ENCODE assay signal across 25 cellular contexts in genomic region chr6:168506460-168506859, GRCh38.
DNase-seq lines count a peak whose midpoint lies in the region; ATAC-seq and TF ChIP-seq lines count a peak whose summit lies in the region.
"Had no signal": no experiment of that assay in that cellular context is flagged by ENCODE, and none has a peak within 500 bp of the region (broad histone marks: within the 10 kb centered on the region; RNA-seq: fewer than 3 reads in every experiment).

No MANE protein-coding gene starts in this region.

- no peaks in the 10 kb centered on the region for H3K36me3 ChIP-seq in hepatocyte (replicated peaks; ENCODE audit: insufficient read depth, low read depth)
- H3K36me3 ChIP-seq: lower lobe of right lung, neural progenitor cell, uterus had no signal

- ATAC-seq in left colon (peak; percentile 41), HG02885 (IDR thresholded peaks at IDR 0.05; ENCODE audit: poor library complexity, unreplicated experiment) (no peak)
- ATAC-seq: sciatic nerve; stimulated activated naive CD8-positive, alpha-beta T cell treated with anti-CD3 and anti-CD28 coated beads, Interleukin-15, Interleukin-2, amounts not matched to agents 100 U/mL and 50 U/mL, for 24 hours; T-helper 17 cell had no signal

- no peaks in the 10 kb centered on the region for H3K4me1 Mint-ChIP-seq in activated naive CD4-positive, alpha-beta T cell treated with anti-CD3 and anti-CD28 coated beads for 36 hours (ENCODE audit: low read depth)
- H3K4me1 Mint-ChIP-seq: T-helper 17 cell had no signal

- no peaks in the 10 kb centered on the region for H3K9me3 Mint-ChIP-seq in activated naive CD4-positive, alpha-beta T cell treated with anti-CD3 and anti-CD28 coated beads for 36 hours

- H3K9me3 ChIP-seq in hepatocyte (ENCODE audit: low read depth): no peaks in the 10 kb centered on the region
- H3K9me3 ChIP-seq: lower lobe of right lung, thoracic aorta, uterus had no signal

- H3K27me3 Mint-ChIP-seq in activated naive CD4-positive, alpha-beta T cell treated with anti-CD3 and anti-CD28 coated beads for 36 hours (ENCODE audit: low read depth): peaks cover 2% of the 10 kb centered on the region

- H4K20me1 ChIP-seq in hepatocyte (ENCODE audit: insufficient read depth, poor library complexity, severe bottlenecking): no peaks in the 10 kb centered on the region

- H3K4me1 ChIP-seq in hepatocyte (ENCODE audit: insufficient read depth): no peaks in the 10 kb centered on the region
- H3K4me1 ChIP-seq: lower lobe of right lung, neural progenitor cell, uterus had no signal

- H2AFZ ChIP-seq in hepatocyte: no peak overlapping the region
- H2AFZ ChIP-seq: neural progenitor cell had no signal

- 78% methylated on average over 5 of the region's 5 CpGs for WGBS in hepatocyte (ENCODE audit: low lambda C conversion rate, missing lambda C conversion rate)

- TF ChIP-seq CTCF in hepatocyte (IDR thresholded peaks at IDR 0.05; ENCODE audit: poor library complexity): no peak

- DNase-seq in DMS53 treated with DMSO at 0.1 percent for 48 hours (lab: John Stamatoyannopoulos, UW; ENCODE audit: unreplicated experiment) (peak; percentile 69), NCI-H1092 treated with DMSO at 0.1 percent for 48 hours (lab: John Stamatoyannopoulos, UW) (peak; percentile 41), NCI-H345 treated with DMSO at 0.1 percent for 48 hours (lab: John Stamatoyannopoulos, UW; ENCODE audit: unreplicated experiment) (peak; percentile 39), left colon (no peak), hepatocyte (ENCODE audit: low spot score) (no peak)
- no peak for DNase-seq in activated naive CD4-positive, alpha-beta T cell treated with anti-CD3 and anti-CD28 coated beads for 36 hours
- DNase-seq: activated gamma-delta T cell; cerebellar nuclear complex; dorsolateral prefrontal cortex; GDM1; GOT3; Kasumi-1; kidney; lower lobe of right lung; NCI-H1048; posterior cingulate gyrus; stimulated activated naive CD8-positive, alpha-beta T cell treated with anti-CD3 and anti-CD28 coated beads, Interleukin-15, Interleukin-2, amounts not matched to agents 100 U/mL and 50 U/mL, for 24 hours; T-helper 17 cell; uterus had no signal

- no peak overlapping the region for H3K4me3 Mint-ChIP-seq in activated naive CD4-positive, alpha-beta T cell treated with anti-CD3 and anti-CD28 coated beads for 36 hours
- H3K4me3 Mint-ChIP-seq: neural progenitor cell, T-helper 17 cell had no signal

- peaks cover 18% of the 10 kb centered on the region for H3K27me3 ChIP-seq in hepatocyte
- H3K27me3 ChIP-seq: neural progenitor cell, uterus had no signal

- no peak overlapping the region for H3K4me2 ChIP-seq in hepatocyte
- H3K4me2 ChIP-seq: neural progenitor cell had no signal

- H3K27ac ChIP-seq in hepatocyte: no peak overlapping the region
- H3K27ac ChIP-seq: C4-2B, dorsolateral prefrontal cortex, lower lobe of right lung, neural progenitor cell, SK-N-MC, thoracic aorta, uterus had no signal

- H3K36me3 Mint-ChIP-seq in activated naive CD4-positive, alpha-beta T cell treated with anti-CD3 and anti-CD28 coated beads for 36 hours (ENCODE audit: low read depth): no peaks in the 10 kb centered on the region
- H3K36me3 Mint-ChIP-seq: neural progenitor cell had no signal

- intact Hi-C loops in left colon (cut with DNase I, micrococcal nuclease): no loop called here
- intact Hi-C loops in activated naive CD4-positive, alpha-beta T cell treated with anti-CD3 and anti-CD28 coated beads for 36 hours (cut with micrococcal nuclease): no loop called here

- H3K79me2 ChIP-seq in hepatocyte: no peaks in the 10 kb centered on the region

- no peaks in the 10 kb centered on the region for H3K9me2 ChIP-seq in hepatocyte (replicated peaks; ENCODE audit: insufficient read depth)

- no peak overlapping the region for H3K4me3 ChIP-seq in hepatocyte
- H3K4me3 ChIP-seq: dorsolateral prefrontal cortex, lower lobe of right lung, neural progenitor cell, SK-N-MC, thoracic aorta, uterus had no signal

- CTCF ChIA-PET in activated naive CD4-positive, alpha-beta T cell treated with anti-CD3 and anti-CD28 coated beads for 36 hours (lab: Charles Lee): no interaction called here

- no peak overlapping the region for H3K27ac Mint-ChIP-seq in activated naive CD4-positive, alpha-beta T cell treated with anti-CD3 and anti-CD28 coated beads for 36 hours
- H3K27ac Mint-ChIP-seq: neural progenitor cell, T-helper 17 cell had no signal

Comparison
In these comparisons a context has a peak if more than half of its experiments do, and no peak if none do; other contexts are left out.
1. DNase-seq: peak in DMS53 treated with DMSO at 0.1 percent for 48 hours (single experiment), NCI-H1092 treated with DMSO at 0.1 percent for 48 hours (single experiment) and NCI-H345 treated with DMSO at 0.1 percent for 48 hours (single experiment); none in left colon (0 of 2), hepatocyte (single experiment) and activated naive CD4-positive, alpha-beta T cell treated with anti-CD3 and anti-CD28 coated beads for 36 hours (single experiment).